In the genomic region with DNA sequence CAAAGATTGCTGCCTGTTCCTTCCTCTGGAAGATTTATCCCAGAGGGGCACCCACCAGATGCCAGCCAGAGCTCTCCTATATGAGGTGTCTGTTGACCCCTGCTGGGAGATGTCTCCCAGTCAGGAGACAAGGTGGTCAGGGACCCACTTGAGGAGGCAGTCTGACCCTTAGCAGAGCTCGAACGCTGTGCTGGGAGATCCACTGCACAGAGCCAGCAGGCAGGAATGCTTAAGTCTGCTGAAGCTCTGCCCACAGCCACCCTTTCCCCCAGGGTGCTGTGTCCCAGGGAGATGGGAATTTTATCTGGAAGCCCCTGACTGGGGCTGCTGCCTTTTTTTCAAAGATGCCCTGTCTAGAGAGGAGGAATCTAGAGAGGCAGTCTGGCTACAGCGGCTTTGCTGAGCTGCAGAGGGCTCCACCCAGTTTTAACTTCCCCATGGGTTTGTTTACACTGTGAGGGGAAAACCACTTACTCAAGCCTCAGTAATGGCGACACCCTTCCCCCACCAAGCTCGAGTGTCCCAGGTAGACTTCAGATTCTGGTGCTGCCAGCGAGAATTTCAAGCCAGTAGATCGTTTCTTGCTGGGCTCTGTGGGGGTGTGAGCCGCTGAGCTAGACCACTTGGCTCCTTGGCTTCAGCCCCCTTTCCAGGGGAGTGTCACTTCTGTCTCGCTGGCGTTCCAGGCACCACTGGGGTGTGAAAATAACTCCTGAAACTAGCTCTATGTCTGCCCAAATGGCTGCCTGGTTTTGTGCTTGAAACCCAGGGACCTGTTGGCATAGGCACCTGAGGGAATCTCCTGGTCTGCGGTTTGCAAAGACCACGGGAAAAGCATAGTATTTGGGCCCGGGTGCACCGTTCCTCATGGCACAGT, we compare ENCODE assay signal across 8 cellular contexts. TPM values are rescaled to one million over a fixed set of nuclear protein-coding genes. Genes with fewer than 3 reads are reported as not detected.
A peak's percentile ranks its signal among the peaks of the same experiment; 100 is the strongest.
DNase-seq lines count a peak whose midpoint lies in the region; ATAC-seq and FAIRE-seq lines count a peak whose summit lies in the region.

No MANE protein-coding gene starts in this region.

- no peak overlapping the region for H3K4me3 Mint-ChIP-seq in T-helper 1 cell treated with Interleukin-12 subunit alpha and Interleukin-12 subunit beta and Interleukin-4 antibody, amounts not matched to agents 30 μg/mL and 1 μg/mL, for 36 hours
- no peak overlapping the region for H3K4me3 Mint-ChIP-seq in activated T-cell treated with anti-CD3 and anti-CD28 coated beads, Interleukin-2, amount 50 U/mL, for 24 hours

- peak overlapping the region; percentile 27 for H3K27ac Mint-ChIP-seq in T-helper 1 cell treated with Interleukin-12 subunit alpha and Interleukin-12 subunit beta and Interleukin-4 antibody, amounts not matched to agents 30 μg/mL and 1 μg/mL, for 36 hours
- no peak overlapping the region for H3K27ac Mint-ChIP-seq in activated T-cell treated with anti-CD3 and anti-CD28 coated beads, Interleukin-2, amount 50 U/mL, for 24 hours

- no peaks in the 10 kb centered on the region for H3K36me3 Mint-ChIP-seq in T-helper 1 cell treated with Interleukin-12 subunit alpha and Interleukin-12 subunit beta and Interleukin-4 antibody, amounts not matched to agents 30 μg/mL and 1 μg/mL, for 36 hours (ENCODE audit: low read depth)
- H3K36me3 Mint-ChIP-seq in activated T-cell treated with anti-CD3 and anti-CD28 coated beads, Interleukin-2, amount 50 U/mL, for 24 hours (ENCODE audit: low read depth) = peaks cover 3% of the 10 kb centered on the region

- DNase-seq in A172 (ENCODE audit: low spot score) (peak; percentile 70), urothelium cell line (ENCODE audit: low spot score) (no peak), NAMALWA (ENCODE audit: low spot score) (no peak)
- DNase-seq in activated T-cell treated with anti-CD3 and anti-CD28 coated beads, Interleukin-2, amount 50 U/mL, for 24 hours = no peak
- DNase-seq in activated CD4-positive, CD25-positive, alpha-beta regulatory T cell (lab: John Stamatoyannopoulos, UW) = no peak

- ATAC-seq in GM19395 (IDR thresholded peaks at IDR 0.05; ENCODE audit: unreplicated experiment) (peak; percentile 92), HG03280 (IDR thresholded peaks at IDR 0.05; ENCODE audit: unreplicated experiment) (peak; percentile 73)

- H3K27me3 Mint-ChIP-seq in T-helper 1 cell treated with Interleukin-12 subunit alpha and Interleukin-12 subunit beta and Interleukin-4 antibody, amounts not matched to agents 30 μg/mL and 1 μg/mL, for 36 hours (ENCODE audit: low read depth) = peaks cover 12% of the 10 kb centered on the region
- peaks cover 2% of the 10 kb centered on the region for H3K27me3 Mint-ChIP-seq in activated T-cell treated with anti-CD3 and anti-CD28 coated beads, Interleukin-2, amount 50 U/mL, for 24 hours

- no peak for FAIRE-seq in urothelium cell line (lab: Jason Lieb, UNC)

- H3K9me3 Mint-ChIP-seq in T-helper 1 cell treated with Interleukin-12 subunit alpha and Interleukin-12 subunit beta and Interleukin-4 antibody, amounts not matched to agents 30 μg/mL and 1 μg/mL, for 36 hours = peaks cover 12% of the 10 kb centered on the region
- peaks cover 9% of the 10 kb centered on the region for H3K9me3 Mint-ChIP-seq in activated T-cell treated with anti-CD3 and anti-CD28 coated beads, Interleukin-2, amount 50 U/mL, for 24 hours

- peaks cover 8% of the 10 kb centered on the region for H3K4me1 Mint-ChIP-seq in T-helper 1 cell treated with Interleukin-12 subunit alpha and Interleukin-12 subunit beta and Interleukin-4 antibody, amounts not matched to agents 30 μg/mL and 1 μg/mL, for 36 hours (ENCODE audit: low read depth)
- H3K4me1 Mint-ChIP-seq in activated T-cell treated with anti-CD3 and anti-CD28 coated beads, Interleukin-2, amount 50 U/mL, for 24 hours (ENCODE audit: low read depth) = peaks cover 1% of the 10 kb centered on the region

RNA-seq across cellular contexts. Expression of gene PDC, which starts 51.1 kb away (rescaled TPM):
- total RNA-seq in A172 (2014; rRNA removed; shearing (Covaris generic)) = not detected in 2 replicates
